In genomic region chr22:30313527-30314385, GRCh38 we compare ENCODE assay signal across 12 cellular contexts. TPM values are rescaled to one million over a fixed set of nuclear protein-coding genes. Genes with fewer than 3 reads are reported as not detected.
DNase-seq lines count a peak whose midpoint lies in the region; ATAC-seq, FAIRE-seq and TF ChIP-seq lines count a peak whose summit lies in the region.
"Had no signal": no experiment of that assay in that cellular context is flagged by ENCODE, and none has a peak within 500 bp of the region (broad histone marks: within the 10 kb centered on the region; RNA-seq: fewer than 3 reads in every experiment).

No MANE protein-coding gene starts in this region.

- peaks cover 1% of the 10 kb centered on the region for H3K36me3 ChIP-seq in CD4-positive, CD25-positive, alpha-beta regulatory T cell (ENCODE audit: control insufficient read depth, insufficient read depth, low read length)
- H3K36me3 ChIP-seq in GM12878 (ENCODE audit: control insufficient read depth in 2 of 2, insufficient read depth in 2 of 2, low read length in 1 of 2), result peaks cover 0 to 6% of the 10 kb centered on the region in 2 experiments; a peak in 2 of 4 replicates
- H3K36me3 ChIP-seq in osteoblast (ENCODE audit: insufficient read depth, low read length), result peaks cover 10% of the 10 kb centered on the region
- no peaks in the 10 kb centered on the region; the same call in 1 of the 2 replicates for H3K36me3 ChIP-seq in WERI-Rb-1

- WGBS in GM12878 (ENCODE audit: insufficient coverage, insufficient replicate concordance, low lambda C conversion rate, missing lambda C conversion rate), result 86% methylated on average over 5 of the region's 8 CpGs

- H3K27ac ChIP-seq in CD4-positive, CD25-positive, alpha-beta regulatory T cell (ENCODE audit: insufficient read depth, low read length, poor library complexity, severe bottlenecking), result peak overlapping the region; percentile 59
- H3K27ac ChIP-seq in GM12878 (ENCODE audit: control insufficient read depth, insufficient read depth) (peak overlapping the region; percentile 80), osteoblast (ENCODE audit: low read depth, low read length) (no peak overlapping the region), WERI-Rb-1 (no peak overlapping the region)

- RAD21 ChIA-PET in GM12878 (lab: Charles Lee; ENCODE audit: unreplicated experiment), result interaction anchor here (1.1 to 4.2 kb wide), 7 partner anchors 9 to 110 kb away, joined by 3 to 23 read pairs (median 4); partner anchors contain the start of genes CASTOR1, CCDC157, SF3A1 and TBC1D10A

- TF ChIP-seq RAD21 in GM12878 (IDR thresholded peaks at IDR 0.05; ENCODE audit: insufficient read depth, low read depth, low read length), result no peak

- peak overlapping the region; percentile 33 for H3K4me3 ChIP-seq in CD4-positive, CD25-positive, alpha-beta regulatory T cell (ENCODE audit: low read depth, low read length)
- H3K4me3 ChIP-seq in GM12878 (no peak overlapping the region), osteoblast (ENCODE audit: insufficient read depth, low read length) (no peak overlapping the region), WERI-Rb-1 (ENCODE audit: low read depth, low read length) (no peak overlapping the region)

- no peaks in the 10 kb centered on the region for H3K9me3 ChIP-seq in CD4-positive, CD25-positive, alpha-beta regulatory T cell (ENCODE audit: control insufficient read depth in 2 of 2, low read length in 2 of 2)
- H3K9me3 ChIP-seq in GM12878 (replicated peaks; ENCODE audit: control insufficient read depth, insufficient read depth, low read length), result no peaks in the 10 kb centered on the region
- no peaks in the 10 kb centered on the region for H3K9me3 ChIP-seq in osteoblast (ENCODE audit: low read depth, low read length)
- no peaks in the 10 kb centered on the region for H3K9me3 ChIP-seq in WERI-Rb-1 (ENCODE audit: severe bottlenecking)

- no peak for ATAC-seq in CD4-positive, CD25-positive, alpha-beta regulatory T cell (ENCODE audit: low read depth in 2 of 2)
- ATAC-seq in GM12878 (no peak), GM19395 (IDR thresholded peaks at IDR 0.05; ENCODE audit: unreplicated experiment) (no peak), HG03469 (IDR thresholded peaks at IDR 0.05; ENCODE audit: unreplicated experiment) (no peak)

- peak overlapping the region; percentile 57 to 92 (median 81) for H3K27ac Mint-ChIP-seq in CD4-positive, CD25-positive, alpha-beta regulatory T cell
- H3K27ac Mint-ChIP-seq in mesothelial cell of epicardium, result no peak overlapping the region

- no peaks in the 10 kb centered on the region for H3K27me3 ChIP-seq in CD4-positive, CD25-positive, alpha-beta regulatory T cell (ENCODE audit: control insufficient read depth, insufficient read depth, low read length)
- H3K27me3 ChIP-seq in GM12878 (replicated peaks in 1 of 2; ENCODE audit: control insufficient read depth in 2 of 2, insufficient read depth in 2 of 2, low read length in 1 of 2) (no peaks in the 10 kb centered on the region), osteoblast (ENCODE audit: insufficient read depth, low read length) (no peaks in the 10 kb centered on the region), WERI-Rb-1 (ENCODE audit: insufficient read depth, low read depth, severe bottlenecking) (no peaks in the 10 kb centered on the region)

- peak overlapping the region; percentile 38; the same call in 1 of the 2 replicates for H3K9ac ChIP-seq in GM12878 (ENCODE audit: control insufficient read depth, insufficient read depth, low read length)

- POLR2A ChIA-PET in GM12878 (lab: Charles Lee), result interaction anchor here (0.6 to 16.1 kb wide), 9 partner anchors 8 to 847 kb away, joined by 3 to 198 read pairs (median 3); partner anchors contain the start of gene TBC1D10A

- H4K20me1 ChIP-seq in GM12878 (ENCODE audit: control insufficient read depth, insufficient read depth), result 0 out of 2 replicates have a peak, but pooled peaks cover under 1% of the 10 kb centered on the region
- H4K20me1 ChIP-seq in osteoblast (ENCODE audit: insufficient read depth, low read length), result peaks cover 81% of the 10 kb centered on the region

- no peak for FAIRE-seq in GM12878 (lab: Jason Lieb, UNC)

- no TSS peak for BruUV-seq in GM12878 (replicated peaks; lab: Mats Ljungman, UMichigan)

- CTCF ChIA-PET in GM12878 (lab: Yijun Ruan, JAX), result interaction anchor here (0.9 to 18.4 kb wide), 7 partner anchors 9 to 110 kb away, joined by 3 to 177 read pairs (median 10); partner anchors contain the start of genes CASTOR1 and TBC1D10A

- H3K4me3 Mint-ChIP-seq in CD4-positive, CD25-positive, alpha-beta regulatory T cell, result peak overlapping the region; percentile 22 to 74 (median 56)
- H3K4me3 Mint-ChIP-seq in mesothelial cell of epicardium, result no peak overlapping the region
- H3K4me3 Mint-ChIP-seq: H9 had no signal

- H3K27me3 Mint-ChIP-seq in CD4-positive, CD25-positive, alpha-beta regulatory T cell, result no peaks in the 10 kb centered on the region
- peaks cover 29% of the 10 kb centered on the region for H3K27me3 Mint-ChIP-seq in mesothelial cell of epicardium (ENCODE audit: low read depth)

- intact Hi-C loops in GM12878 (cut with micrococcal nuclease; ENCODE audit: unreplicated experiment), result no loop called here

- peaks cover 47% of the 10 kb centered on the region for H3K36me3 Mint-ChIP-seq in CD4-positive, CD25-positive, alpha-beta regulatory T cell
- no peaks in the 10 kb centered on the region for H3K36me3 Mint-ChIP-seq in mesothelial cell of epicardium

- H3K79me2 ChIP-seq in GM12878 (ENCODE audit: control insufficient read depth, insufficient read depth, low read length) (peaks cover 66% of the 10 kb centered on the region), osteoblast (ENCODE audit: insufficient read depth, low read length) (peaks cover 87% of the 10 kb centered on the region)

- H3K9me3 Mint-ChIP-seq in CD4-positive, CD25-positive, alpha-beta regulatory T cell, result peaks cover 0 to 2% (median 0%) of the 10 kb centered on the region in 7 donors
- no peaks in the 10 kb centered on the region for H3K9me3 Mint-ChIP-seq in mesothelial cell of epicardium
- H3K9me3 Mint-ChIP-seq: H9 had no signal

- SMC1A ChIA-PET in GM12878 (lab: Charles Lee; ENCODE audit: uncharacterized antibody, unreplicated experiment), result interaction anchor here (1.2 to 4.2 kb wide), 6 partner anchors 11 to 430 kb away, joined by 3 to 36 read pairs (median 4); partner anchors contain the start of genes CASTOR1 and TBC1D10A

- TF ChIP-seq EP300 in GM12878 (IDR thresholded peaks at IDR 0.05; ENCODE audit: borderline replicate concordance in 1 of 2, control insufficient read depth in 1 of 2, low read depth in 2 of 2, low read length in 2 of 2), result no peak

- H2AFZ ChIP-seq in GM12878 (ENCODE audit: control insufficient read depth, low read depth, low read length), result no peak overlapping the region
- no peak overlapping the region for H2AFZ ChIP-seq in osteoblast (ENCODE audit: low read length)

- TF ChIP-seq CTCF in GM12878 (IDR thresholded peaks at IDR 0.05 in 2 of 3, conservative IDR thresholded peaks at IDR 0.05 in 1 of 3; ENCODE audit: control insufficient read depth in 2 of 3, extremely low read depth in 1 of 3, insufficient read depth in 1 of 3, low read depth in 3 of 3, low read length in 3 of 3) (no peak), osteoblast (IDR thresholded peaks at IDR 0.05; ENCODE audit: extremely low read depth, low read depth, low read length) (no peak), mesothelial cell of epicardium (IDR thresholded peaks at IDR 0.05; ENCODE audit: unreplicated experiment) (no peak), WERI-Rb-1 (IDR thresholded peaks at IDR 0.05; ENCODE audit: low read depth, low read length) (no peak)

- H3K4me1 Mint-ChIP-seq in CD4-positive, CD25-positive, alpha-beta regulatory T cell, result peaks cover 29 to 97% (median 81%) of the 10 kb centered on the region in 4 donors
- H3K4me1 Mint-ChIP-seq in mesothelial cell of epicardium, result peaks cover 16% of the 10 kb centered on the region

- H3K4me2 ChIP-seq in GM12878 (ENCODE audit: control insufficient read depth, insufficient read depth) (no peak overlapping the region; the same call in 1 of the 2 replicates), osteoblast (ENCODE audit: insufficient read depth, low read length) (no peak overlapping the region)

- in situ Hi-C loops in GM12878 (cut with MboI), result no loop called here

- TF ChIP-seq POLR2A in GM12878 (IDR thresholded peaks at IDR 0.05; ENCODE audit: low read depth, low read length), result no peak

- no peak for DNase-seq in CD4-positive, CD25-positive, alpha-beta regulatory T cell
- DNase-seq in M059J (ENCODE audit: low read depth), result peak; percentile 50
- no peak for DNase-seq in GM12878 (ENCODE audit: low read depth, low spot score)
- peak; percentile 42 for DNase-seq in osteoblast (ENCODE audit: insufficient read length, low spot score, missing footprints)
- DNase-seq in mesothelial cell of epicardium (ENCODE audit: low spot score in 2 of 2, unreplicated experiment in 2 of 2), result no peak
- no peak for DNase-seq in WERI-Rb-1
- DNase-seq: H9, head of caudate nucleus, Kasumi-1 had no signal

- H3K4me1 ChIP-seq in CD4-positive, CD25-positive, alpha-beta regulatory T cell (ENCODE audit: control insufficient read depth, insufficient read depth, low read length, poor library complexity, severe bottlenecking), result peaks cover 99% of the 10 kb centered on the region
- H3K4me1 ChIP-seq in GM12878 (ENCODE audit: control insufficient read depth, insufficient read depth, low read length), result peaks cover 73% of the 10 kb centered on the region
- H3K4me1 ChIP-seq in osteoblast (ENCODE audit: insufficient read depth, low read length), result peaks cover 73% of the 10 kb centered on the region

RNA-seq across cellular contexts. Expression of gene TBC1D10A, which starts 13.0 kb away (rescaled TPM):
- total RNA-seq in CD4-positive, CD25-positive, alpha-beta regulatory T cell, result 67.5 TPM
- 10 to 100 TPM; 44.2 to 58.0 (median 47.4) TPM for polyA plus RNA-seq in CD4-positive, CD25-positive, alpha-beta regulatory T cell
- 13.5 and 20.9 TPM in 2 replicates for total RNA-seq in M059J (2014; rRNA removed; shearing (Covaris generic))
- total RNA-seq in GM12878 (2013; cell fraction: nucleolus; rRNA removed), result 26.9 and 32.1 TPM in 2 replicates
- total RNA-seq in GM12878 (2014; rRNA removed) (14.1 and 16.3 TPM in 2 replicates), GM12878 (2014; rRNA removed; fragmentation: Illumina TruSeq; extraction: Trizol) (8.5 and 8.6 TPM in 2 replicates), GM12878 (2021) (22.2 and 24.3 TPM in 2 replicates), osteoblast (30.6 and 32.9 TPM in 2 replicates), mesothelial cell of epicardium (12.8 to 15.1 TPM (median 13.7 TPM) in 3 replicates)
- polyA plus RNA-seq in GM12878 (2011; ENCODE audit: low read depth), result 3.8 TPM
- polyA plus RNA-seq in GM12878 (2011; rRNA removed) (10.3 and 14.4 TPM in 2 replicates), GM12878 (2014; fragmentation: Illumina TruSeq; extraction: Trizol) (2.0 and 7.9 TPM in 2 replicates), GM12878 (2014; fragmentation: Nextera tagmentation; extraction: Ambion mirVana) (under 1 TPM; 0.27 to 0.82 TPM), GM12878 (2014; rRNA removed) (25.7 and 27.8 TPM in 2 replicates), GM12878 (2016; fragmentation: Nextera tagmentation; extraction: Ambion mirVana) (10 to 100 TPM; 17.4 to 20.8 TPM)
- 18.2 and 21.6 TPM in 2 replicates for polyA plus RNA-seq in GM12878 (2011; cell fraction: cytosol; rRNA removed)
- 63.9 and 67.2 TPM in 2 replicates for polyA plus RNA-seq in GM12878 (2011; cell fraction: nucleus; rRNA removed)
- 13.5 and 16.9 TPM in 2 replicates for polyA plus RNA-seq in GM12878 (2012)
- 12.7 and 20.9 TPM in 2 replicates for polyA minus RNA-seq in GM12878 (2011; rRNA and poly(A)+ RNA removed)
- 5.5 and 7.1 TPM in 2 replicates for polyA minus RNA-seq in GM12878 (2011; cell fraction: cytosol; rRNA and poly(A)+ RNA removed)
- 13.3 and 25.6 TPM in 2 replicates for polyA minus RNA-seq in GM12878 (2011; cell fraction: nucleus; rRNA and poly(A)+ RNA removed)

RNA-seq across cellular contexts. Expression of gene CASTOR1, which starts 24.5 kb away (rescaled TPM):
- total RNA-seq in CD4-positive, CD25-positive, alpha-beta regulatory T cell, result 18.7 TPM
- 10 to 100 TPM; 10.9 to 16.4 (median 12.1) TPM for polyA plus RNA-seq in CD4-positive, CD25-positive, alpha-beta regulatory T cell
- total RNA-seq in M059J (2014; rRNA removed; shearing (Covaris generic)), result 2.8 and 4.5 TPM in 2 replicates
- 3.6 and 4.4 TPM in 2 replicates for total RNA-seq in GM12878 (2013; cell fraction: nucleolus; rRNA removed)
- 5.3 and 5.9 TPM in 2 replicates for total RNA-seq in GM12878 (2014; rRNA removed)
- total RNA-seq in GM12878 (2014; rRNA removed; fragmentation: Illumina TruSeq; extraction: Trizol), result 1.2 and 2.4 TPM in 2 replicates
- total RNA-seq in GM12878 (2021), result 6.0 and 9.1 TPM in 2 replicates
- 1.9 TPM for polyA plus RNA-seq in GM12878 (2011; ENCODE audit: low read depth)
- polyA plus RNA-seq in GM12878 (2011; rRNA removed), result 0.65 and 1.6 TPM in 2 replicates
- polyA plus RNA-seq in GM12878 (2011; cell fraction: cytosol; rRNA removed), result 2.1 and 2.4 TPM in 2 replicates
- 8.4 and 11.5 TPM in 2 replicates for polyA plus RNA-seq in GM12878 (2011; cell fraction: nucleus; rRNA removed)
- 5.7 and 6.0 TPM in 2 replicates for polyA plus RNA-seq in GM12878 (2012)
- polyA plus RNA-seq in GM12878 (2014; fragmentation: Illumina TruSeq; extraction: Trizol), result 0.25 and 1.9 TPM in 2 replicates
- polyA plus RNA-seq in GM12878 (2014; fragmentation: Nextera tagmentation; extraction: Ambion mirVana), result 1 to 10 TPM in 1 of 2 experiments, under 1 TPM in 1; 0.31 to 1.2 TPM
- 5.5 and 6.3 TPM in 2 replicates for polyA plus RNA-seq in GM12878 (2014; rRNA removed)
- 1 to 10 TPM; 4.2 to 5.3 TPM for polyA plus RNA-seq in GM12878 (2016; fragmentation: Nextera tagmentation; extraction: Ambion mirVana)
- polyA minus RNA-seq in GM12878 (2011; rRNA and poly(A)+ RNA removed), result 1.6 and 2.1 TPM in 2 replicates
- polyA minus RNA-seq in GM12878 (2011; cell fraction: cytosol; rRNA and poly(A)+ RNA removed), result not detected in 2 replicates
- polyA minus RNA-seq in GM12878 (2011; cell fraction: nucleus; rRNA and poly(A)+ RNA removed), result 5.4 and 7.1 TPM in 2 replicates
- total RNA-seq in osteoblast, result 5.3 and 5.8 TPM in 2 replicates
- 10.9 to 13.5 TPM (median 13.5 TPM) in 3 replicates for total RNA-seq in mesothelial cell of epicardium

RNA-seq across cellular contexts. Expression of gene SF3A1, which starts 42.9 kb away (rescaled TPM):
- 389 TPM for total RNA-seq in CD4-positive, CD25-positive, alpha-beta regulatory T cell
- 10 to 100 TPM; 66.6 to 78.6 (median 75.1) TPM for polyA plus RNA-seq in CD4-positive, CD25-positive, alpha-beta regulatory T cell
- 25.9 and 52.2 TPM in 2 replicates for total RNA-seq in M059J (2014; rRNA removed; shearing (Covaris generic))
- total RNA-seq in GM12878 (2013; cell fraction: nucleolus; rRNA removed), result 108 and 121 TPM in 2 replicates
- total RNA-seq in GM12878 (2014; rRNA removed), result 47.1 and 56.1 TPM in 2 replicates
- total RNA-seq in GM12878 (2014; rRNA removed; fragmentation: Illumina TruSeq; extraction: Trizol), result 14.9 and 16.9 TPM in 2 replicates
- 222 and 239 TPM in 2 replicates for total RNA-seq in GM12878 (2021)
- polyA plus RNA-seq in GM12878 (2011; ENCODE audit: low read depth), result 32.3 TPM
- polyA plus RNA-seq in GM12878 (2011; rRNA removed), result 7.8 and 28.1 TPM in 2 replicates
- polyA plus RNA-seq in GM12878 (2011; cell fraction: cytosol; rRNA removed), result 20.4 and 35.7 TPM in 2 replicates
- 51.1 and 94.1 TPM in 2 replicates for polyA plus RNA-seq in GM12878 (2011; cell fraction: nucleus; rRNA removed)
- polyA plus RNA-seq in GM12878 (2012), result 64.7 and 99.8 TPM in 2 replicates
- polyA plus RNA-seq in GM12878 (2014; fragmentation: Illumina TruSeq; extraction: Trizol), result 44.7 and 78.9 TPM in 2 replicates
- polyA plus RNA-seq in GM12878 (2014; fragmentation: Nextera tagmentation; extraction: Ambion mirVana), result 10 to 100 TPM; 10.4 to 13.4 TPM
- polyA plus RNA-seq in GM12878 (2014; rRNA removed), result 35.8 and 63.6 TPM in 2 replicates
- 100 to 1,000 TPM; 170 to 190 TPM for polyA plus RNA-seq in GM12878 (2016; fragmentation: Nextera tagmentation; extraction: Ambion mirVana)
- polyA minus RNA-seq in GM12878 (2011; rRNA and poly(A)+ RNA removed), result 50.6 and 52.5 TPM in 2 replicates
- 50.0 and 80.6 TPM in 2 replicates for polyA minus RNA-seq in GM12878 (2011; cell fraction: cytosol; rRNA and poly(A)+ RNA removed)
- 41.3 and 62.6 TPM in 2 replicates for polyA minus RNA-seq in GM12878 (2011; cell fraction: nucleus; rRNA and poly(A)+ RNA removed)
- total RNA-seq in osteoblast, result 21.7 and 30.6 TPM in 2 replicates
- total RNA-seq in mesothelial cell of epicardium, result 142 to 154 TPM (median 151 TPM) in 3 replicates

RNA-seq across cellular contexts. Expression of gene CCDC157, which starts 43.1 kb away (rescaled TPM):
- total RNA-seq in CD4-positive, CD25-positive, alpha-beta regulatory T cell, result 7.1 TPM
- 1 to 10 TPM; 1.3 to 2.4 (median 1.9) TPM for polyA plus RNA-seq in CD4-positive, CD25-positive, alpha-beta regulatory T cell
- total RNA-seq in M059J (2014; rRNA removed; shearing (Covaris generic)), result 0.76 and 3.7 TPM in 2 replicates
- total RNA-seq in GM12878 (2013; cell fraction: nucleolus; rRNA removed), result 2.2 and 3.5 TPM in 2 replicates
- total RNA-seq in GM12878 (2014; rRNA removed) (2.0 and 2.7 TPM in 2 replicates), GM12878 (2014; rRNA removed; fragmentation: Illumina TruSeq; extraction: Trizol) (0.37 and 0.72 TPM in 2 replicates), GM12878 (2021) (1.4 and 1.5 TPM in 2 replicates), osteoblast (2.9 TPM in 2 replicates), mesothelial cell of epicardium (4.7 to 5.8 TPM (median 4.7 TPM) in 3 replicates)
- polyA plus RNA-seq in GM12878 (2011; ENCODE audit: low read depth), result 0.54 TPM
- polyA plus RNA-seq in GM12878 (2011; rRNA removed) (0.40 and 1.0 TPM in 2 replicates), GM12878 (2014; fragmentation: Illumina TruSeq; extraction: Trizol) (0.08 and 0.81 TPM in 2 replicates), GM12878 (2014; fragmentation: Nextera tagmentation; extraction: Ambion mirVana) (under 1 TPM; 0.10 to 0.46 TPM), GM12878 (2014; rRNA removed) (2.0 and 2.8 TPM in 2 replicates), GM12878 (2016; fragmentation: Nextera tagmentation; extraction: Ambion mirVana) (1 to 10 TPM; 1.9 to 2.8 TPM)
- polyA plus RNA-seq in GM12878 (2011; cell fraction: cytosol; rRNA removed), result 1.3 and 2.5 TPM in 2 replicates
- polyA plus RNA-seq in GM12878 (2011; cell fraction: nucleus; rRNA removed), result 3.6 and 4.0 TPM in 2 replicates
- polyA plus RNA-seq in GM12878 (2012), result 1.1 and 1.2 TPM in 2 replicates
- 0.93 and 1.0 TPM in 2 replicates for polyA minus RNA-seq in GM12878 (2011; rRNA and poly(A)+ RNA removed)
- polyA minus RNA-seq in GM12878 (2011; cell fraction: cytosol; rRNA and poly(A)+ RNA removed), result 1.7 TPM in 1 of 2 replicates, not detected in the other
- polyA minus RNA-seq in GM12878 (2011; cell fraction: nucleus; rRNA and poly(A)+ RNA removed), result 1.9 and 3.1 TPM in 2 replicates

RNA-seq across cellular contexts. Expression of gene OSM, which starts 47.1 kb away (rescaled TPM):
- 24.0 TPM for total RNA-seq in CD4-positive, CD25-positive, alpha-beta regulatory T cell
- 1 to 10 TPM; 2.4 to 7.0 (median 4.8) TPM for polyA plus RNA-seq in CD4-positive, CD25-positive, alpha-beta regulatory T cell
- total RNA-seq in M059J (2014; rRNA removed; shearing (Covaris generic)), result not detected in 2 replicates
- total RNA-seq in GM12878 (2013; cell fraction: nucleolus; rRNA removed), result 0.27 and 0.33 TPM in 2 replicates
- total RNA-seq in GM12878 (2014; rRNA removed) (0.93 and 1.4 TPM in 2 replicates), GM12878 (2014; rRNA removed; fragmentation: Illumina TruSeq; extraction: Trizol) (0.45 and 0.51 TPM in 2 replicates), GM12878 (2021) (1.1 and 1.2 TPM in 2 replicates), osteoblast (not detected in 2 replicates), mesothelial cell of epicardium (not detected in 3 replicates)
- polyA plus RNA-seq in GM12878 (2011; ENCODE audit: low read depth), result 0.13 TPM
- polyA plus RNA-seq in GM12878 (2011; rRNA removed) (0.13 and 0.29 TPM in 2 replicates), GM12878 (2014; fragmentation: Illumina TruSeq; extraction: Trizol) (0.21 TPM in 1 of 2 replicates, not detected in the other), GM12878 (2014; fragmentation: Nextera tagmentation; extraction: Ambion mirVana) (under 1 TPM; 0.06 to 0.15 TPM), GM12878 (2014; rRNA removed) (0.79 TPM in 2 replicates), GM12878 (2016; fragmentation: Nextera tagmentation; extraction: Ambion mirVana) (1 to 10 TPM in 1 of 2 experiments, under 1 TPM in 1; 0.72 to 1.4 TPM)
- polyA plus RNA-seq in GM12878 (2011; cell fraction: cytosol; rRNA removed), result 0.33 and 0.48 TPM in 2 replicates
- 0.41 and 1.0 TPM in 2 replicates for polyA plus RNA-seq in GM12878 (2011; cell fraction: nucleus; rRNA removed)
- 0.27 and 0.39 TPM in 2 replicates for polyA plus RNA-seq in GM12878 (2012)
- polyA minus RNA-seq in GM12878 (2011; rRNA and poly(A)+ RNA removed), result 0.67 TPM in 1 of 2 replicates, not detected in the other
- not detected in 2 replicates for polyA minus RNA-seq in GM12878 (2011; cell fraction: cytosol; rRNA and poly(A)+ RNA removed)
- polyA minus RNA-seq in GM12878 (2011; cell fraction: nucleus; rRNA and poly(A)+ RNA removed), result 0.97 and 1.2 TPM in 2 replicates
- total RNA-seq: H9, lung microvascular endothelial cell had no signal

Comparison
In these comparisons a context has a peak if more than half of its experiments do, and no peak if none do; other contexts are left out.
1. DNase-seq: peak in M059J (single experiment) and osteoblast (single experiment); none in CD4-positive, CD25-positive, alpha-beta regulatory T cell (0 of 3), GM12878 (single experiment), mesothelial cell of epicardium (0 of 2) and WERI-Rb-1 (single experiment).
2. H3K27ac ChIP-seq: peak in CD4-positive, CD25-positive, alpha-beta regulatory T cell (single experiment) and GM12878 (single experiment); none in osteoblast (single experiment) and WERI-Rb-1 (single experiment).